ENCODE assay signal across 9 cellular contexts in genomic region chr3:34361921-34362320, GRCh38.
DNase-seq lines count a peak whose midpoint lies in the region; ATAC-seq, FAIRE-seq and TF ChIP-seq lines count a peak whose summit lies in the region.
"Had no signal": no experiment of that assay in that cellular context is flagged by ENCODE, and none has a peak within 500 bp of the region (broad histone marks: within the 10 kb centered on the region; RNA-seq: fewer than 3 reads in every experiment).

No MANE protein-coding gene starts in this region.

- ATAC-seq in DND-41 (ENCODE audit: insufficient read depth, low read depth) (peak; percentile 65), HG02970 (IDR thresholded peaks at IDR 0.05; ENCODE audit: low FRiP score, unreplicated experiment) (peak; percentile 76)

- no peaks in the 10 kb centered on the region for H3K79me2 ChIP-seq in DND-41 (ENCODE audit: insufficient read depth, low read length)

- H3K9ac ChIP-seq in DND-41 (ENCODE audit: low read depth, low read length) = no peak overlapping the region

- H3K36me3 ChIP-seq in DND-41 (ENCODE audit: insufficient read depth, low read length) = no peaks in the 10 kb centered on the region
- no peaks in the 10 kb centered on the region for H3K36me3 ChIP-seq in Peyer's patch
- no peaks in the 10 kb centered on the region for H3K36me3 ChIP-seq in small intestine (ENCODE audit: control insufficient read depth in 2 of 2, insufficient read depth in 2 of 2, low read length in 2 of 2)

- H3K9me3 ChIP-seq in DND-41 (ENCODE audit: insufficient read depth, low read length, severe bottlenecking) (no peaks in the 10 kb centered on the region), Peyer's patch (no peaks in the 10 kb centered on the region), small intestine (ENCODE audit: control insufficient read depth, low read depth) (no peaks in the 10 kb centered on the region)

- H3K27ac ChIP-seq in DND-41 (ENCODE audit: low read length) (0 out of 2 replicates have a peak overlapping the region, but pooled peaks have one; percentile 15), Peyer's patch (no peak overlapping the region), small intestine (ENCODE audit: low read depth in 1 of 2, low read length in 1 of 2) (no peak overlapping the region)

- TF ChIP-seq CTCF in DND-41 (IDR thresholded peaks at IDR 0.05; ENCODE audit: borderline replicate concordance, extremely low read depth, low read length, poor library complexity, severe bottlenecking) (no peak), Peyer's patch (IDR thresholded peaks at IDR 0.05) (no peak)

- H3K4me3 ChIP-seq in DND-41 (ENCODE audit: low read depth in 1 of 2, low read length in 2 of 2) (no peak overlapping the region), Peyer's patch (no peak overlapping the region), small intestine (ENCODE audit: low read depth in 1 of 2, low read length in 2 of 2) (no peak overlapping the region)

- FAIRE-seq in GM19239 (lab: Jason Lieb, UNC) (peak; percentile 54), small intestine (lab: Jason Lieb, UNC) (no peak)
- FAIRE-seq: D721Med had no signal

- DNase-seq in DND-41 (no peak), GM19239 (ENCODE audit: insufficient read length, low spot score) (peak; percentile 23), Peyer's patch (peak in 2 of 3 donors; percentile 27 to 49), small intestine (no peak), foreskin melanocyte (no peak), NCI-H82 treated with DMSO at 0.1 percent for 48 hours (lab: John Stamatoyannopoulos, UW; ENCODE audit: unreplicated experiment) (no peak), DMS53 (lab: John Stamatoyannopoulos, UW) (no peak)

- H2AFZ ChIP-seq in DND-41 (ENCODE audit: low read depth, low read length) = peak overlapping the region; percentile 52

- H3K27me3 ChIP-seq in DND-41 (ENCODE audit: insufficient read depth, low read length, poor library complexity) (no peaks in the 10 kb centered on the region), Peyer's patch (no peaks in the 10 kb centered on the region), small intestine (ENCODE audit: control insufficient read depth in 2 of 2, insufficient read depth in 2 of 2, low read length in 2 of 2) (no peaks in the 10 kb centered on the region)

- WGBS in small intestine, 3 donors = 50 to 62% (median 57%) methylated on average over 5 of the region's 5 CpGs

- peak overlapping the region; percentile 31; the same call in 1 of the 2 replicates for H3K4me2 ChIP-seq in DND-41 (ENCODE audit: insufficient read depth, low read length)

- H4K20me1 ChIP-seq in DND-41 (ENCODE audit: insufficient read depth, low read length) = no peaks in the 10 kb centered on the region

- TF ChIP-seq POLR2A in Peyer's patch (IDR thresholded peaks at IDR 0.05) = no peak

- H3K4me1 ChIP-seq in DND-41 (ENCODE audit: insufficient read depth, low read length) (peaks cover 10% of the 10 kb centered on the region), Peyer's patch (no peaks in the 10 kb centered on the region), small intestine (ENCODE audit: control insufficient read depth in 2 of 2, insufficient read depth in 1 of 2, low read depth in 1 of 2, low read length in 1 of 2) (no peaks in the 10 kb centered on the region)

Comparison
In these comparisons a context has a peak if more than half of its experiments do, and no peak if none do; other contexts are left out.
1. DNase-seq: peak in GM19239 (single experiment) and Peyer's patch (2 of 3); none in DND-41 (single experiment), small intestine (single experiment), foreskin melanocyte (single experiment), NCI-H82 treated with DMSO at 0.1 percent for 48 hours (single experiment) and DMS53 (single experiment).